In the genomic region with DNA sequence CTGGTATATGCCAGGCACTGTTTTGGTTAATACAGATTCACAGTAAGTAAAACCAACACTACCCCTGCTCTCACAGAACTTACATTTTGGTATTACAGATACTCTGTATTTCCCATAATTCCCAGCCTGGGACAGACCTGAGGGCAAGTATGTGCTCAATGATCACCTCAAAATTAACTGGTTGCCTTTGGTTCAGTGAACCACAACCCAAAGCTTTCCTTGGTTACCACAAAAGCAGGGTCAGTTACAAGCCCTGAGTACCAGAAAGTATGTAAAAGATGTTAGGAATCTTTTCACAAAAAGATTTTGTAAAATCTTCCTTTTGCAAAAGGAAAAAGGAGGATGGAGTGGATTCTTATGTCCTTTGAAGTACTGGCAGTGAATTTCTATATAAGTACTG, we compare ENCODE assay signal across 21 cellular contexts.
A peak's percentile ranks its signal among the peaks of the same experiment; 100 is the strongest.
DNase-seq lines count a peak whose midpoint lies in the region; ATAC-seq and TF ChIP-seq lines count a peak whose summit lies in the region.
"Had no signal": no experiment of that assay in that cellular context is flagged by ENCODE, and none has a peak within 500 bp of the region (broad histone marks: within the 10 kb centered on the region; RNA-seq: fewer than 3 reads in every experiment).

No MANE protein-coding gene starts in this region.

- no peak overlapping the region for H3K4me3 Mint-ChIP-seq in GM23338
- no peak overlapping the region for H3K4me3 Mint-ChIP-seq in CD4-positive, alpha-beta memory T cell
- H3K4me3 Mint-ChIP-seq: CD14-positive monocyte; CD4-positive, alpha-beta T cell; H9 had no signal

- no peaks in the 10 kb centered on the region; the same call in 1 of the 2 replicates for H3K4me1 ChIP-seq in GM23338 (ENCODE audit: insufficient read depth)
- no peaks in the 10 kb centered on the region for H3K4me1 ChIP-seq in CD4-positive, alpha-beta memory T cell (ENCODE audit: insufficient read depth, low read length)
- H3K4me1 ChIP-seq: A549, BE2C had no signal

- no peaks in the 10 kb centered on the region for H4K20me1 ChIP-seq in GM23338 (replicated peaks; ENCODE audit: insufficient read depth)
- H4K20me1 ChIP-seq: BLaER1 treated with 17β-estradiol and CSF1 and Interleukin-3, amounts not matched to agents 10 nM and 100 nM had no signal

- ATAC-seq in GM23338 = no peak
- ATAC-seq: A549, HCT116 had no signal

- intact Hi-C loops in CD4-positive, alpha-beta memory T cell (cut with micrococcal nuclease) = loop anchor here (10.0 kb wide), 1 partner anchor 1289 kb away; no protein-coding TSS in a partner anchor

- CTCF ChIA-PET in CD4-positive, alpha-beta memory T cell (lab: Charles Lee; ENCODE audit: partially characterized antibody) = interaction anchor here (1.2 to 3.3 kb wide), 4 partner anchors 13 to 1289 kb away, joined by 3 to 32 read pairs (median 4); no protein-coding TSS in a partner anchor

- H3K4me3 ChIP-seq in GM23338 (no peak overlapping the region), astrocyte of the cerebellum (ENCODE audit: low read depth, low read length) (no peak overlapping the region)
- H3K4me3 ChIP-seq in CD4-positive, alpha-beta memory T cell (ENCODE audit: low read length in 2 of 2) = no peak overlapping the region
- H3K4me3 ChIP-seq: A549; BLaER1 treated with 17β-estradiol and CSF1 and Interleukin-3, amounts not matched to agents 10 nM and 100 nM; GM23248 had no signal

- H3K79me2 ChIP-seq in GM23338 (replicated peaks; ENCODE audit: insufficient read depth) = no peaks in the 10 kb centered on the region

- H3K27ac ChIP-seq in GM23338 (ENCODE audit: low read depth) = no peak overlapping the region
- no peak overlapping the region for H3K27ac ChIP-seq in CD4-positive, alpha-beta memory T cell (ENCODE audit: low read depth, low read length)
- H3K27ac ChIP-seq: A549; BLaER1 treated with 17β-estradiol and CSF1 and Interleukin-3, amounts not matched to agents 10 nM and 100 nM; GM23248 had no signal

- H3K27me3 ChIP-seq in GM23338 (ENCODE audit: insufficient read depth) = no peaks in the 10 kb centered on the region
- H3K27me3 ChIP-seq in CD4-positive, alpha-beta memory T cell (ENCODE audit: insufficient read depth, low read length) = no peaks in the 10 kb centered on the region
- H3K27me3 ChIP-seq: BE2C; BLaER1 treated with 17β-estradiol and CSF1 and Interleukin-3, amounts not matched to agents 10 nM and 100 nM had no signal

- no peaks in the 10 kb centered on the region for H3K27me3 Mint-ChIP-seq in GM23338 (ENCODE audit: insufficient read depth, low read depth, poor library complexity)
- H3K27me3 Mint-ChIP-seq in CD4-positive, alpha-beta memory T cell = no peaks in the 10 kb centered on the region
- H3K27me3 Mint-ChIP-seq: CD4-positive, alpha-beta T cell had no signal

- H3K27ac Mint-ChIP-seq in GM23338 = no peak overlapping the region
- H3K27ac Mint-ChIP-seq in CD4-positive, alpha-beta memory T cell = no peak overlapping the region
- H3K27ac Mint-ChIP-seq: CD14-positive monocyte; CD4-positive, alpha-beta T cell; H9 had no signal

- DNase-seq in GM23338 (ENCODE audit: low spot score) (no peak), astrocyte of the cerebellum (ENCODE audit: low read depth) (peak; percentile 23), kidney tubule cell (ENCODE audit: low spot score) (peak; percentile 4), NCI-H2107 (lab: John Stamatoyannopoulos, UW) (no peak), putamen (ENCODE audit: low spot score) (no peak)
- DNase-seq in CD4-positive, alpha-beta memory T cell = no peak
- DNase-seq: 8988T; ACHN; AML-193; BE2C; Calu3; CD4-positive, alpha-beta T cell; COR-L47; DMS53; DMS79 treated with DMSO at 0.1 percent for 48 hours; GM23248; H9 had no signal

- H3K36me3 Mint-ChIP-seq in GM23338 (ENCODE audit: low read depth) = no peaks in the 10 kb centered on the region
- no peaks in the 10 kb centered on the region for H3K36me3 Mint-ChIP-seq in CD4-positive, alpha-beta memory T cell
- H3K36me3 Mint-ChIP-seq: CD14-positive monocyte had no signal

- H3K9me3 Mint-ChIP-seq in GM23338 = no peaks in the 10 kb centered on the region; the same call in 2 of the 3 replicates
- no peaks in the 10 kb centered on the region for H3K9me3 Mint-ChIP-seq in CD4-positive, alpha-beta memory T cell
- H3K9me3 Mint-ChIP-seq: CD14-positive monocyte; CD4-positive, alpha-beta T cell; H9 had no signal

- POLR2A ChIA-PET in CD4-positive, alpha-beta memory T cell (lab: Charles Lee; ENCODE audit: partially characterized antibody) = no interaction called here

- H3K9me3 ChIP-seq in CD4-positive, alpha-beta memory T cell (ENCODE audit: control insufficient read depth in 1 of 2, low read length in 2 of 2) = no peaks in the 10 kb centered on the region
- H3K9me3 ChIP-seq: A549; BE2C; BLaER1 treated with 17β-estradiol and CSF1 and Interleukin-3, amounts not matched to agents 10 nM and 100 nM had no signal

- H3K4me2 ChIP-seq in GM23338 = no peak overlapping the region
- H3K4me2 ChIP-seq: A549; BLaER1 treated with 17β-estradiol and CSF1 and Interleukin-3, amounts not matched to agents 10 nM and 100 nM had no signal

- H3K4me1 Mint-ChIP-seq in GM23338 = 0 out of 3 replicates have a peak, but pooled peaks cover 2% of the 10 kb centered on the region
- H3K4me1 Mint-ChIP-seq in CD4-positive, alpha-beta memory T cell = peaks cover 0 to 2% (median 0%) of the 10 kb centered on the region in 4 donors
- H3K4me1 Mint-ChIP-seq: CD14-positive monocyte had no signal

- H3K9me2 ChIP-seq in GM23338 (ENCODE audit: insufficient read depth) = no peaks in the 10 kb centered on the region

- in situ Hi-C loops in astrocyte of the cerebellum (cut with HindIII; ENCODE audit: low sequenced_read_pairs) = no loop called here

- 0 out of 2 replicates have a peak overlapping the region, but pooled peaks have one; percentile 5 for H2AFZ ChIP-seq in GM23338
- H2AFZ ChIP-seq: GM23248 had no signal

- TF ChIP-seq CTCF in GM23338 (conservative IDR thresholded peaks at IDR 0.05; ENCODE audit: low read depth in 2 of 2) (no peak), astrocyte of the cerebellum (IDR thresholded peaks at IDR 0.05; ENCODE audit: low read depth, low read length, missing control alignments) (no peak)

- no peaks in the 10 kb centered on the region for H3F3A ChIP-seq in GM23338 (replicated peaks; ENCODE audit: low read depth)

- H3K36me3 ChIP-seq in GM23338 (ENCODE audit: insufficient read depth) = no peaks in the 10 kb centered on the region
- H3K36me3 ChIP-seq in CD4-positive, alpha-beta memory T cell (ENCODE audit: insufficient read depth, low read length) = no peaks in the 10 kb centered on the region
- H3K36me3 ChIP-seq: BE2C; BLaER1 treated with 17β-estradiol and CSF1 and Interleukin-3, amounts not matched to agents 10 nM and 100 nM had no signal

TF ChIP-seq in GM23338, 12 proteins besides CTCF, POLR2A, EP300 and RAD21 (continues in another document):
- TF ChIP-seq CREB1 (CRISPR knock-in tag; IDR thresholded peaks at IDR 0.05; ENCODE audit: low read depth) (no peak), EZH2 (IDR thresholded peaks at IDR 0.05; ENCODE audit: low read depth, unreplicated experiment) (no peak), STAT1 (IDR thresholded peaks at IDR 0.05; ENCODE audit: unreplicated experiment) (no peak)

Comparison
In these comparisons a context has a peak if more than half of its experiments do, and no peak if none do; other contexts are left out.
1. DNase-seq: peak in astrocyte of the cerebellum (single experiment) and kidney tubule cell (single experiment); none in GM23338 (single experiment), NCI-H2107 (single experiment), putamen (single experiment) and CD4-positive, alpha-beta memory T cell (0 of 5).